In genomic region chr10:47971598-47971997, GRCh38 we compare ENCODE assay signal across 5 cellular contexts. TPM values are rescaled to one million over a fixed set of nuclear protein-coding genes. Genes with fewer than 3 reads are reported as not detected.
"Had no signal": no experiment of that assay in that cellular context is flagged by ENCODE, and none has a peak within 500 bp of the region (broad histone marks: within the 10 kb centered on the region; RNA-seq: fewer than 3 reads in every experiment).

No MANE protein-coding gene starts in this region.

RNA-seq across cellular contexts. Expression of gene FAM25C, which starts 28.0 kb away (rescaled TPM):
- total RNA-seq: HepG2, HT-29, HT1080, IMR-90, K562 had no signal

RNA-seq across cellular contexts. Expression of gene NPY4R2, which starts 53.1 kb away (rescaled TPM):
- total RNA-seq: HepG2, HT-29, HT1080, K562 had no signal
